ENCODE assay signal across 8 cellular contexts in the genomic region with DNA sequence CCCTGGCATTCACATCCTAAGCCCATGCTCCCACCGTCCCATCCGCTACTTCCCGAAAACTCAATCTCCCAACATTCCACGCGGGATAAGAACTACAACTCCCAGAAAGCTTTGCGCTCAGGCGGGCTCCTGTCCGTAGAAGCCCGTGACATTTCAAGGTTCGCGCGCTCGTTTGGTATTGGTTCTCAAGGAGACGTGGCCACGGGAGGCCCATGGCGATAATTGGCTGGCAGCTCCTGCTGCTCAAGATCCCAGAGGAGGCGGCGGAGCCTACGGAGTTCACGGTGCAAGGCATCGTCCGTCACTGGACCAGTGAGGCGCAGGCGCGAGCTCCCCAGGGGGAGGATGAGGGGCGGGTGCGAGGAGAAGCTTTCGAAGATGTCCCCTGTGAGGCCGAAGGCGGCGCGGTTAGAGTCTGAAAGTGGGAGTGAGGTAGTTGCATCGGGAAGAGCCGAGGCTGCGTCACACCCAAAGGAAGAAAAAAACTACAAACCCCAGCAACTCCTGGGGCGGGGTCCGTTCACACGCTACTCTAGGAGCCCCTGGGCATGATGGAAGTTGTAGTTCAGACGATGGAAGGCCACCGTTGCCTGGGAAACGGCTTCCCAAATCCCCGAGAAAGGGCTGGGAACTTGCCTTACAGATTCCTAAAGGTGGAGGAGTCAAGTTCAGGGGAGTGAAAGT. TPM values are rescaled to one million over a fixed set of nuclear protein-coding genes. Genes with fewer than 3 reads are reported as not detected.
DNase-seq lines count a peak whose midpoint lies in the region; ATAC-seq and TF ChIP-seq lines count a peak whose summit lies in the region.

No MANE protein-coding gene starts in this region.

- peak overlapping the region; percentile 70 for H3K4me2 ChIP-seq in GM23338

- H3K4me1 ChIP-seq in GM23338 (ENCODE audit: insufficient read depth) (peaks cover 29% of the 10 kb centered on the region), neuron (ENCODE audit: insufficient read depth, low read length) (peaks cover 30% of the 10 kb centered on the region)

- peak overlapping the region; percentile 58 for H3K4me3 ChIP-seq in GM23338
- H3K4me3 ChIP-seq in LNCaP clone FGC (ENCODE audit: low read depth, low read length) = peak overlapping the region; percentile 57
- peak overlapping the region; percentile 58 to 77 for H3K4me3 ChIP-seq in foreskin fibroblast (ENCODE audit: low read depth in 1 of 2, low read length in 2 of 2)
- H3K4me3 ChIP-seq in neuron (ENCODE audit: low read length) = peak overlapping the region; percentile 58

- H3K27me3 ChIP-seq in GM23338 (ENCODE audit: insufficient read depth) (no peaks in the 10 kb centered on the region), neuron (ENCODE audit: insufficient read depth, low read length) (no peaks in the 10 kb centered on the region)

- DNase-seq in Daoy (ENCODE audit: low read depth) (peak; percentile 99), GM23338 (ENCODE audit: low spot score) (peak; percentile 100), LNCaP clone FGC (ENCODE audit: low read depth) (peak; percentile 91), RPMI8226 (peak; percentile 85), foreskin fibroblast (peak; percentile 99 to 100), stromal cell of bone marrow (ENCODE audit: low read depth) (peak; percentile 100)
- DNase-seq in activated T-helper 9 cell treated with anti-CD3 and anti-CD28 coated beads, Interleukin-2, amount 50 U/mL, for 16 hours (ENCODE audit: low read depth) = peak; percentile 83

- ATAC-seq in GM23338 = peak; percentile 82

- no peak overlapping the region for H3K27ac ChIP-seq in GM23338 (ENCODE audit: low read depth)

- H3K4me3 Mint-ChIP-seq in GM23338 = peak overlapping the region; percentile 99

- peaks cover 4% of the 10 kb centered on the region; the same call in 1 of the 2 replicates for H3F3A ChIP-seq in GM23338 (replicated peaks; ENCODE audit: low read depth)

- peak overlapping the region; percentile 99 for H3K27ac Mint-ChIP-seq in GM23338

- H2AFZ ChIP-seq in GM23338 = no peak overlapping the region
- peak overlapping the region; percentile 36 for H2AFZ ChIP-seq in neuron (ENCODE audit: low read depth, low read length)

- H3K9me3 Mint-ChIP-seq in GM23338 = peaks cover 3% of the 10 kb centered on the region; the same call in 1 of the 3 replicates

- H3K27me3 Mint-ChIP-seq in GM23338 (ENCODE audit: insufficient read depth, low read depth, poor library complexity) = peaks cover 19% of the 10 kb centered on the region

- TF ChIP-seq CTCF in GM23338 (conservative IDR thresholded peaks at IDR 0.05; ENCODE audit: low read depth in 2 of 2) (no peak), LNCaP clone FGC (IDR thresholded peaks at IDR 0.05; ENCODE audit: control insufficient read depth, extremely low read depth, insufficient read depth) (no peak), foreskin fibroblast (IDR thresholded peaks at IDR 0.05; ENCODE audit: low read depth, low read length) (no peak)

- H3K4me1 Mint-ChIP-seq in GM23338 = peaks cover 36% of the 10 kb centered on the region

- no peaks in the 10 kb centered on the region for H3K79me2 ChIP-seq in GM23338 (replicated peaks; ENCODE audit: insufficient read depth)

- H3K36me3 Mint-ChIP-seq in GM23338 (ENCODE audit: low read depth) = no peaks in the 10 kb centered on the region; the same call in 2 of the 3 replicates

- H4K20me1 ChIP-seq in GM23338 (replicated peaks; ENCODE audit: insufficient read depth) = no peaks in the 10 kb centered on the region

- H3K36me3 ChIP-seq in GM23338 (ENCODE audit: insufficient read depth) (no peaks in the 10 kb centered on the region), neuron (ENCODE audit: insufficient read depth, low read length) (no peaks in the 10 kb centered on the region)

- H3K9me3 ChIP-seq in neuron (ENCODE audit: low read length) = no peaks in the 10 kb centered on the region

- H3K9me2 ChIP-seq in GM23338 (ENCODE audit: insufficient read depth) = no peaks in the 10 kb centered on the region

TF ChIP-seq in GM23338, 12 proteins besides CTCF, POLR2A, EP300 and RAD21 (continues in another document):
- no peak for TF ChIP-seq JUNB (IDR thresholded peaks at IDR 0.05; ENCODE audit: unreplicated experiment)
- TF ChIP-seq, protein P1, sequence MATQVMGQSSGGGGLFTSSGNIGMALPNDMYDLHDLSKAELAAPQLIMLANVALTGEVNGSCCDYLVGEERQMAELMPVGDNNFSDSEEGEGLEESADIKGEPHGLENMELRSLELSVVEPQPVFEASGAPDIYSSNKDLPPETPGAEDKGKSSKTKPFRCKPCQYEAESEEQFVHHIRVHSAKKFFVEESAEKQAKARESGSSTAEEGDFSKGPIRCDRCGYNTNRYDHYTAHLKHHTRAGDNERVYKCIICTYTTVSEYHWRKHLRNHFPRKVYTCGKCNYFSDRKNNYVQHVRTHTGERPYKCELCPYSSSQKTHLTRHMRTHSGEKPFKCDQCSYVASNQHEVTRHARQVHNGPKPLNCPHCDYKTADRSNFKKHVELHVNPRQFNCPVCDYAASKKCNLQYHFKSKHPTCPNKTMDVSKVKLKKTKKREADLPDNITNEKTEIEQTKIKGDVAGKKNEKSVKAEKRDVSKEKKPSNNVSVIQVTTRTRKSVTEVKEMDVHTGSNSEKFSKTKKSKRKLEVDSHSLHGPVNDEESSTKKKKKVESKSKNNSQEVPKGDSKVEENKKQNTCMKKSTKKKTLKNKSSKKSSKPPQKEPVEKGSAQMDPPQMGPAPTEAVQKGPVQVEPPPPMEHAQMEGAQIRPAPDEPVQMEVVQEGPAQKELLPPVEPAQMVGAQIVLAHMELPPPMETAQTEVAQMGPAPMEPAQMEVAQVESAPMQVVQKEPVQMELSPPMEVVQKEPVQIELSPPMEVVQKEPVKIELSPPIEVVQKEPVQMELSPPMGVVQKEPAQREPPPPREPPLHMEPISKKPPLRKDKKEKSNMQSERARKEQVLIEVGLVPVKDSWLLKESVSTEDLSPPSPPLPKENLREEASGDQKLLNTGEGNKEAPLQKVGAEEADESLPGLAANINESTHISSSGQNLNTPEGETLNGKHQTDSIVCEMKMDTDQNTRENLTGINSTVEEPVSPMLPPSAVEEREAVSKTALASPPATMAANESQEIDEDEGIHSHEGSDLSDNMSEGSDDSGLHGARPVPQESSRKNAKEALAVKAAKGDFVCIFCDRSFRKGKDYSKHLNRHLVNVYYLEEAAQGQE (IDR thresholded peaks at IDR 0.05; ENCODE audit: unreplicated experiment) = no peak

RNA-seq across cellular contexts. Expression of gene MAMSTR, which starts 1.2 kb away (rescaled TPM):
- 0.34 and 2.9 TPM in 2 replicates for total RNA-seq in Daoy (2014; rRNA removed; shearing (Covaris generic))
- total RNA-seq in GM23338 (2014; rRNA removed; shearing (Covaris generic)) = 0.39 and 1.9 TPM in 2 replicates
- polyA plus RNA-seq in GM23338 (2016; fragmentation: Nextera tagmentation; extraction: Ambion mirVana) = 2.0 and 2.5 TPM in 2 replicates

RNA-seq across cellular contexts. Expression of gene RASIP1, which starts 19.7 kb away (rescaled TPM):
- total RNA-seq in Daoy (2014; rRNA removed; shearing (Covaris generic)) = 0.17 TPM in 1 of 2 replicates, not detected in the other
- 14.8 and 18.0 TPM in 2 replicates for total RNA-seq in GM23338 (2014; rRNA removed; shearing (Covaris generic))
- 9.2 and 11.2 TPM in 2 replicates for polyA plus RNA-seq in GM23338 (2016; fragmentation: Nextera tagmentation; extraction: Ambion mirVana)

RNA-seq across cellular contexts. Expression of gene FUT2, which starts 25.0 kb away (rescaled TPM):
- not detected in 2 replicates for total RNA-seq in Daoy (2014; rRNA removed; shearing (Covaris generic))
- total RNA-seq in GM23338 (2014; rRNA removed; shearing (Covaris generic)) = 2.2 and 5.6 TPM in 2 replicates
- polyA plus RNA-seq in GM23338 (2016; fragmentation: Nextera tagmentation; extraction: Ambion mirVana) = 4.8 and 5.0 TPM in 2 replicates

RNA-seq across cellular contexts. Expression of gene IZUMO1, which starts 26.0 kb away (rescaled TPM):
- total RNA-seq in Daoy (2014; rRNA removed; shearing (Covaris generic)) = not detected in 2 replicates
- total RNA-seq in GM23338 (2014; rRNA removed; shearing (Covaris generic)) = 1.7 and 3.5 TPM in 2 replicates
- polyA plus RNA-seq in GM23338 (2016; fragmentation: Nextera tagmentation; extraction: Ambion mirVana) = 1.2 and 1.3 TPM in 2 replicates

RNA-seq across cellular contexts. Expression of gene FUT1, which starts 31.7 kb away (rescaled TPM):
- total RNA-seq in Daoy (2014; rRNA removed; shearing (Covaris generic)) = 0.39 TPM in 1 of 2 replicates, not detected in the other
- 20.3 and 20.8 TPM in 2 replicates for total RNA-seq in GM23338 (2014; rRNA removed; shearing (Covaris generic))
- polyA plus RNA-seq in GM23338 (2016; fragmentation: Nextera tagmentation; extraction: Ambion mirVana) = 4.4 and 4.7 TPM in 2 replicates

Comparison
In these comparisons a context has a peak if more than half of its experiments do, and no peak if none do; other contexts are left out.
1. RNA of gene RASIP1, which starts 19.7 kb away (total RNA-seq): 14.8 to 18.0 TPM in GM23338; 0.17 TPM in Daoy; every median in the first group is over 10 times any median in the second.
2. Peak in every context shown above with its lines, with median percentiles within 50 percentile points of each other: DNase-seq and H3K4me3 ChIP-seq.